8 cellular contexts compared by ENCODE assay signal in genomic region chr2:99180755-99181647, GRCh38. TPM values are rescaled to one million over a fixed set of nuclear protein-coding genes. Genes with fewer than 3 reads are reported as not detected.
A peak's percentile ranks its signal among the peaks of the same experiment; 100 is the strongest.
DNase-seq lines count a peak whose midpoint lies in the region; ATAC-seq and TF ChIP-seq lines count a peak whose summit lies in the region.

Gene MITD1, minus strand, starts transcription at chr2:99181058. Its CDS starts 77 bp downstream, at chr2:99180981.
Gene MRPL30, plus strand, starts transcription at chr2:99181184. Its CDS starts 5,020 bp downstream, at chr2:99186204.

- H3K36me3 ChIP-seq in spleen: peaks cover 0 to 16% (median 0%) of the 10 kb centered on the region in 6 donors

- peak within 1 kb of the TSS; percentile 58 to 90 (median 86) for H3K27ac ChIP-seq in spleen

- TF ChIP-seq CTCF in spleen (IDR thresholded peaks at IDR 0.05 in 8 of 11, conservative IDR thresholded peaks at IDR 0.05 in 3 of 11): peak in 1 of 11 experiments; percentile 27

- intact Hi-C loops in spleen (cut with DNase I; ENCODE audit: low total_unique reads): loop anchor here (10.0 kb wide), 1 partner anchor 154 kb away; the partner anchor contains the start of genes EIF5B and TXNDC9

- peak; percentile 89 for DNase-seq in AG08396 (ENCODE audit: low spot score)
- peak; percentile 93 for DNase-seq in NCI-H345 treated with DMSO at 0.1 percent for 48 hours (lab: John Stamatoyannopoulos, UW; ENCODE audit: unreplicated experiment)
- peak; percentile 69 to 77 (median 76) for DNase-seq in activated CD4-positive, CD25-positive, alpha-beta regulatory T cell (lab: John Stamatoyannopoulos, UW)
- DNase-seq in central memory CD4-positive, alpha-beta T cell: peak; percentile 92
- peak; percentile 98 for DNase-seq in inferior parietal cortex (ENCODE audit: extremely low spot score)
- DNase-seq in spleen: peak; percentile 96

- 0 to 1% (median 1%) methylated on average over 33 to 39 of the region's 39 CpGs for WGBS in spleen, 5 donors

- peaks cover 33 to 89% (median 65%) of the 10 kb centered on the region in 6 donors for H3K4me1 ChIP-seq in spleen

- TF ChIP-seq POLR2A in spleen (IDR thresholded peaks at IDR 0.05): peak in 1 of 3 donors; percentile 57

- ATAC-seq in GM19023 (IDR thresholded peaks at IDR 0.05; ENCODE audit: unreplicated experiment): peak; percentile 91
- peak; percentile 95 for ATAC-seq in HG03280 (IDR thresholded peaks at IDR 0.05; ENCODE audit: unreplicated experiment)

- peak within 1 kb of the TSS; percentile 66 to 90 (median 84) for H3K4me3 ChIP-seq in spleen

- H3K27me3 ChIP-seq in spleen (replicated peaks in 1 of 7): no peaks in the 10 kb centered on the region

- H3K9me3 ChIP-seq in spleen: no peaks in the 10 kb centered on the region

RNA-seq across cellular contexts. Expression of gene MITD1, which starts in this region (rescaled TPM):
- 10 to 100 TPM; 30.4 to 66.4 (median 37.1) TPM for total RNA-seq in spleen
- 10 to 100 TPM; 57.1 to 72.4 (median 63.9) TPM for polyA plus RNA-seq in spleen

RNA-seq across cellular contexts. Expression of gene MRPL30, which starts in this region (rescaled TPM):
- 10 to 100 TPM; 17.1 to 26.0 (median 22.4) TPM for total RNA-seq in spleen
- polyA plus RNA-seq in spleen: 10 to 100 TPM; 12.8 to 19.1 (median 18.3) TPM

Comparison
In these comparisons a context has a peak if more than half of its experiments do, and no peak if none do; other contexts are left out.
1. Peak in every context shown above with its lines: DNase-seq, ATAC-seq, H3K4me3 ChIP-seq and H3K27ac ChIP-seq.